ENCODE assay signal across 15 cellular contexts in genomic region chr19:27764186-27764804, GRCh38.
DNase-seq lines count a peak whose midpoint lies in the region; ATAC-seq and TF ChIP-seq lines count a peak whose summit lies in the region.
"Had no signal": no experiment of that assay in that cellular context is flagged by ENCODE, and none has a peak within 500 bp of the region (broad histone marks: within the 10 kb centered on the region; RNA-seq: fewer than 3 reads in every experiment).

No MANE protein-coding gene starts in this region.

- H3K9me3 ChIP-seq in endodermal cell (ENCODE audit: control insufficient read depth, low read length) (peaks cover 5% of the 10 kb centered on the region), vagina (peaks cover 24% of the 10 kb centered on the region)

- H3K27ac Mint-ChIP-seq in endodermal cell (no peak overlapping the region), osteocyte (ENCODE audit: unreplicated experiment) (no peak overlapping the region)
- no peak overlapping the region for H3K27ac Mint-ChIP-seq in stimulated activated naive B cell treated with anti-CD40 and anti-IgM and Interleukin-4, amounts not matched to agents 10 μg/mL and 1 μg/mL and 100 μg/mL, for 72 hours
- H3K27ac Mint-ChIP-seq: GM23338, IgD-negative memory B cell had no signal

- peak; percentile 49 for DNase-seq in cerebellar cortex (ENCODE audit: low spot score)
- DNase-seq in endodermal cell = peak; percentile 7
- peak; percentile 59 for DNase-seq in osteocyte (ENCODE audit: extremely low spot score, unreplicated experiment)
- peak; percentile 44 to 64 for DNase-seq in vagina (ENCODE audit: extremely low spot score in 2 of 2)
- DNase-seq in stimulated activated naive B cell treated with anti-CD40 and anti-IgM and Interleukin-4, amounts not matched to agents 10 μg/mL and 1 μg/mL and 100 μg/mL, for 72 hours = no peak
- no peak for DNase-seq in stimulated activated naive CD8-positive, alpha-beta T cell treated with anti-CD3 and anti-CD28 coated beads, Interleukin-15, Interleukin-2, amounts not matched to agents 100 U/mL and 50 U/mL, for 24 hours
- DNase-seq: ACHN; Calu3; CD4-positive, CD25-positive, alpha-beta regulatory T cell; DMS 273 treated with DMSO at 0.1 percent for 48 hours; H7 had no signal

- no peak overlapping the region for H3K4me3 ChIP-seq in endodermal cell (ENCODE audit: low read length)
- no peak overlapping the region for H3K4me3 ChIP-seq in vagina
- H3K4me3 ChIP-seq: BLaER1 treated with 17β-estradiol and CSF1 and Interleukin-3, amounts not matched to agents 10 nM and 100 nM; GM23338 had no signal

- TF ChIP-seq POLR2A in vagina (IDR thresholded peaks at IDR 0.05) = no peak

- no peak overlapping the region for H3K9ac ChIP-seq in endodermal cell (ENCODE audit: extremely low read depth, low read length, poor library complexity, severe bottlenecking)
- H3K9ac ChIP-seq: BLaER1 treated with 17β-estradiol and CSF1 and Interleukin-3, amounts not matched to agents 10 nM and 100 nM had no signal

- H3K36me3 Mint-ChIP-seq in endodermal cell (ENCODE audit: low read depth) (no peaks in the 10 kb centered on the region), osteocyte (ENCODE audit: unreplicated experiment) (peaks cover 39% of the 10 kb centered on the region)
- peaks cover 1 to 27% of the 10 kb centered on the region in 2 donors for H3K36me3 Mint-ChIP-seq in stimulated activated naive B cell treated with anti-CD40 and anti-IgM and Interleukin-4, amounts not matched to agents 10 μg/mL and 1 μg/mL and 100 μg/mL, for 72 hours
- H3K36me3 Mint-ChIP-seq: CD4-positive, CD25-positive, alpha-beta regulatory T cell; IgD-negative memory B cell had no signal

- H3K27me3 Mint-ChIP-seq in endodermal cell (ENCODE audit: insufficient read depth) (peaks cover 4% of the 10 kb centered on the region), osteocyte (ENCODE audit: unreplicated experiment) (no peaks in the 10 kb centered on the region)
- no peaks in the 10 kb centered on the region for H3K27me3 Mint-ChIP-seq in stimulated activated naive B cell treated with anti-CD40 and anti-IgM and Interleukin-4, amounts not matched to agents 10 μg/mL and 1 μg/mL and 100 μg/mL, for 72 hours
- H3K27me3 Mint-ChIP-seq: CD4-positive, CD25-positive, alpha-beta regulatory T cell; IgD-negative memory B cell had no signal

- H3K36me3 ChIP-seq in endodermal cell (ENCODE audit: control insufficient read depth, insufficient read depth, low read length) (no peaks in the 10 kb centered on the region), vagina (no peaks in the 10 kb centered on the region)

- 90 to 91% methylated on average over 5 of the region's 5 CpGs for WGBS in endodermal cell (ENCODE audit: insufficient coverage in 1 of 2, insufficient read length in 1 of 2), 2 experiments

- intact Hi-C loops in vagina (cut with DNase I) = no loop called here

- H3K27me3 ChIP-seq in endodermal cell (ENCODE audit: control insufficient read depth, insufficient read depth, low read length, poor library complexity, severe bottlenecking) (no peaks in the 10 kb centered on the region), vagina (no peaks in the 10 kb centered on the region)
- H3K27me3 ChIP-seq: BLaER1 treated with 17β-estradiol and CSF1 and Interleukin-3, amounts not matched to agents 10 nM and 100 nM had no signal

- no peaks in the 10 kb centered on the region for H3K4me1 Mint-ChIP-seq in endodermal cell
- H3K4me1 Mint-ChIP-seq in osteocyte (ENCODE audit: unreplicated experiment) = no peaks in the 10 kb centered on the region
- no peaks in the 10 kb centered on the region for H3K4me1 Mint-ChIP-seq in stimulated activated naive B cell treated with anti-CD40 and anti-IgM and Interleukin-4, amounts not matched to agents 10 μg/mL and 1 μg/mL and 100 μg/mL, for 72 hours
- H3K4me1 Mint-ChIP-seq: CD4-positive, CD25-positive, alpha-beta regulatory T cell; IgD-negative memory B cell had no signal

- H3K4me3 Mint-ChIP-seq in endodermal cell = no peak overlapping the region
- no peak overlapping the region for H3K4me3 Mint-ChIP-seq in osteocyte (ENCODE audit: unreplicated experiment)
- H3K4me3 Mint-ChIP-seq in stimulated activated naive B cell treated with anti-CD40 and anti-IgM and Interleukin-4, amounts not matched to agents 10 μg/mL and 1 μg/mL and 100 μg/mL, for 72 hours = no peak overlapping the region
- H3K4me3 Mint-ChIP-seq: CD4-positive, CD25-positive, alpha-beta regulatory T cell; GM23338; IgD-negative memory B cell had no signal

- ATAC-seq in stimulated activated naive B cell treated with anti-CD40 and anti-IgM and Interleukin-4, amounts not matched to agents 10 μg/mL and 1 μg/mL and 100 μg/mL, for 72 hours (replicated peaks) = no peak
- ATAC-seq in stimulated activated naive CD8-positive, alpha-beta T cell treated with anti-CD3 and anti-CD28 coated beads, Interleukin-15, Interleukin-2, amounts not matched to agents 100 U/mL and 50 U/mL, for 24 hours = no peak
- ATAC-seq in HG03460 (IDR thresholded peaks at IDR 0.05; ENCODE audit: unreplicated experiment) = no peak
- ATAC-seq: GM23338 had no signal

- H3K27ac ChIP-seq in endodermal cell (ENCODE audit: low read depth, low read length) = no peak overlapping the region
- H3K27ac ChIP-seq in vagina = no peak overlapping the region
- H3K27ac ChIP-seq: BLaER1 treated with 17β-estradiol and CSF1 and Interleukin-3, amounts not matched to agents 10 nM and 100 nM had no signal

- H3K9me3 Mint-ChIP-seq in endodermal cell = peaks cover 97% of the 10 kb centered on the region
- H3K9me3 Mint-ChIP-seq in osteocyte (ENCODE audit: unreplicated experiment) = peaks cover 90% of the 10 kb centered on the region
- peaks cover 44 to 63% of the 10 kb centered on the region in 2 donors for H3K9me3 Mint-ChIP-seq in stimulated activated naive B cell treated with anti-CD40 and anti-IgM and Interleukin-4, amounts not matched to agents 10 μg/mL and 1 μg/mL and 100 μg/mL, for 72 hours

- no peak for TF ChIP-seq CTCF in endodermal cell (conservative IDR thresholded peaks at IDR 0.05)
- no peak for TF ChIP-seq CTCF in osteocyte (IDR thresholded peaks at IDR 0.05)
- no peak for TF ChIP-seq CTCF in vagina (IDR thresholded peaks at IDR 0.05)

- H3K4me1 ChIP-seq in endodermal cell (ENCODE audit: control insufficient read depth, insufficient read depth, low read length) = no peaks in the 10 kb centered on the region
- no peaks in the 10 kb centered on the region for H3K4me1 ChIP-seq in vagina
- H3K4me1 ChIP-seq: BLaER1 treated with 17β-estradiol and CSF1 and Interleukin-3, amounts not matched to agents 10 nM and 100 nM had no signal

Comparison
In these comparisons a context has a peak if more than half of its experiments do, and no peak if none do; other contexts are left out.
1. DNase-seq: peak in cerebellar cortex (single experiment), endodermal cell (single experiment), osteocyte (single experiment) and vagina (2 of 2); none in stimulated activated naive B cell treated with anti-CD40 and anti-IgM and Interleukin-4, amounts not matched to agents 10 μg/mL and 1 μg/mL and 100 μg/mL, for 72 hours (single experiment) and stimulated activated naive CD8-positive, alpha-beta T cell treated with anti-CD3 and anti-CD28 coated beads, Interleukin-15, Interleukin-2, amounts not matched to agents 100 U/mL and 50 U/mL, for 24 hours (single experiment).